In the genomic region with DNA sequence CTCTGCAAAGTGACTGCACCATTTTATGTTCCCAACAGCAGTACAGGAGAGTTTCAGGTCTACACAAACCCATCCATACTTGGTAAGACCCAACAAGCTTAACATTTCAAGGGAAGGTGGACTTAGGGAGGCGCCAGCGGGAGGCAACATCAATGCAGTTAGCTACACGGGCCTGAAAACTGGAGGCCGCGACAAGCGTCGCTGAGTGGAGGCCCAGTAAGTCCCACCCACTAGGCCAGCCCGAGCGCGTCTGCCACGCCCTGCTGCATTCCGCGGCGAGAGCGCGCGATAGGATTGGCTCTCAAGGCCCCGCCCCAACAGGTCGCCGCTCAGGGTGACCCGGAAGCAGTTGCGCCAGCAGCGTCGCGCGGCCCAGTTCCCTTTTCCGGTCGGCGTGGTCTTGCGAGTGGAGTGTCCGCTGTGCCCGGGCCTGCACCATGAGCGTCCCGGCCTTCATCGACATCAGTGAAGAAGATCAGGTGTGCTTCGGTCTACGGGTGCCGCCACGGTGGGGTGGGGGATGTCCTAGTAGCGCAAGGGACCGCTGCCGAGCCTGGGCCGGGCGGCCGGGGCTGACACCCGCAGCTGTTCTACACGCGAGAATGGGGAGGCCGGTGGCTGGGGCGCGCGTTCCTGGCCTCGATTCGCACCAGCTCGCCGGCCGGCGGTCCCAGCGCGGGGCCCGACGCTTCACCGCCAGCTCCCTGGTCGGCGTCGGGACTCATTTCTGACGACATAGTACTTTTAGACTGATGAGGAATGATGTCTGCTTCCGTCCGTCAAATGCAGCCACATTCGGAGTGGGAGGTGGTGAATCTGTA, we compare ENCODE assay signal across 8 cellular contexts. TPM values are rescaled to one million over a fixed set of nuclear protein-coding genes. Genes with fewer than 3 reads are reported as not detected.
A peak's percentile ranks its signal among the peaks of the same experiment; 100 is the strongest.
DNase-seq lines count a peak whose midpoint lies in the region; ATAC-seq and TF ChIP-seq lines count a peak whose summit lies in the region.

Gene EIF3M (plus strand): TSS at position 381 of the 821 bp plus-strand sequence. CDS start 57 bp downstream, at position 438.

- H3K4me2 ChIP-seq in OCI-LY1 (ENCODE audit: low read length) = peak within 1 kb of the TSS; percentile 97

- CTCF ChIA-PET in Calu3 (lab: Charles Lee) = no interaction called here

- H3K27me3 Mint-ChIP-seq in Calu3 (ENCODE audit: unreplicated experiment) (no peaks in the 10 kb centered on the region), endothelial cell (ENCODE audit: unreplicated experiment) (peaks cover 2% of the 10 kb centered on the region)

- H3K4me3 Mint-ChIP-seq in Calu3 (ENCODE audit: low read depth, unreplicated experiment) = peak within 1 kb of the TSS; percentile 98
- H3K4me3 Mint-ChIP-seq in endothelial cell (ENCODE audit: unreplicated experiment) = peak within 1 kb of the TSS; percentile 96

- 0 out of 2 replicates have a peak, but pooled peaks cover 2% of the 10 kb centered on the region for H4K20me1 ChIP-seq in OCI-LY1 (ENCODE audit: insufficient read depth, low read length)

- H3K9ac ChIP-seq in HUES64 (ENCODE audit: low read depth, low read length) (peak within 1 kb of the TSS; percentile 97), OCI-LY1 (ENCODE audit: low read length) (peak within 1 kb of the TSS; percentile 77)

- intact Hi-C loops in Calu3 (cut with micrococcal nuclease; ENCODE audit: unreplicated experiment) = no loop called here

- H3K9me3 ChIP-seq in HUES64 (ENCODE audit: insufficient read depth, low read depth, low read length) = no peaks in the 10 kb centered on the region
- no peaks in the 10 kb centered on the region for H3K9me3 ChIP-seq in OCI-LY1 (ENCODE audit: low read length)

- peak within 1 kb of the TSS; percentile 94 for H3K27ac Mint-ChIP-seq in Calu3 (ENCODE audit: unreplicated experiment)
- peak within 1 kb of the TSS; percentile 95 for H3K27ac Mint-ChIP-seq in endothelial cell (ENCODE audit: unreplicated experiment)

- no peaks in the 10 kb centered on the region for H3F3A ChIP-seq in OCI-LY1 (ENCODE audit: insufficient read depth, low read length)

- peaks cover 46% of the 10 kb centered on the region for H3K79me2 ChIP-seq in OCI-LY1 (ENCODE audit: insufficient read depth, low read length)

- H3K4me3 ChIP-seq in HUES64 (ENCODE audit: low read length) (peak within 1 kb of the TSS; percentile 99), OCI-LY1 (ENCODE audit: low read depth, low read length, poor library complexity, severe bottlenecking) (peak within 1 kb of the TSS; percentile 72)

- peak within 1 kb of the TSS; percentile 76 for H2AFZ ChIP-seq in OCI-LY1 (ENCODE audit: low read length)

- no TSS peak for BruUV-seq in Calu3 (replicated peaks; lab: Mats Ljungman, UMichigan)

- H3K9me2 ChIP-seq in OCI-LY1 (ENCODE audit: low read depth, low read length) = no peaks in the 10 kb centered on the region

- under 1% methylated on average over 70 of the region's 70 CpGs for WGBS in HUES64

- H3K4me1 ChIP-seq in HUES64 (ENCODE audit: insufficient read depth, low read length) (peaks cover 9% of the 10 kb centered on the region; the same call in 1 of the 2 replicates), OCI-LY1 (ENCODE audit: insufficient read depth, low read length, severe bottlenecking) (peaks cover 25% of the 10 kb centered on the region)

- peak; percentile 93 for ATAC-seq in GM21447 (IDR thresholded peaks at IDR 0.05; ENCODE audit: unreplicated experiment)

- peak within 1 kb of the TSS; percentile 83 for H3K27ac ChIP-seq in HUES64 (ENCODE audit: low read depth, low read length)
- peak within 1 kb of the TSS; percentile 44 for H3K27ac ChIP-seq in OCI-LY1 (ENCODE audit: low read depth, low read length, poor library complexity, severe bottlenecking)

- H3K36me3 Mint-ChIP-seq in Calu3 (ENCODE audit: insufficient read depth, unreplicated experiment) = peaks cover 34% of the 10 kb centered on the region
- H3K36me3 Mint-ChIP-seq in endothelial cell (ENCODE audit: low read depth, unreplicated experiment) = no peaks in the 10 kb centered on the region

- TF ChIP-seq CTCF in Calu3 (IDR thresholded peaks at IDR 0.05; ENCODE audit: unreplicated experiment) = no peak
- TF ChIP-seq CTCF in OCI-LY1 (IDR thresholded peaks at IDR 0.05; ENCODE audit: low read length) = no peak
- TF ChIP-seq CTCF in endothelial cell (IDR thresholded peaks at IDR 0.05; ENCODE audit: unreplicated experiment) = no peak

- DNase-seq in Calu3 (peak; percentile 97), endothelial cell (ENCODE audit: low spot score) (peak; percentile 96), midbrain (lab: John Stamatoyannopoulos, UW) (peak; percentile 95)
- DNase-seq in activated CD8-positive, alpha-beta memory T cell treated with anti-CD3 and anti-CD28 coated beads, Interleukin-2, amount 50 U/mL, for 4 hours = peak; percentile 96
- peak; percentile 87 to 92 for DNase-seq in stimulated activated CD8-positive, alpha-beta memory T cell treated with anti-CD3 and anti-CD28 coated beads, Interleukin-2, amount 100 ng/mL, for 1 hour (ENCODE audit: low read depth in 2 of 2)

- H3K4me1 Mint-ChIP-seq in Calu3 (ENCODE audit: low read depth, unreplicated experiment) = no peaks in the 10 kb centered on the region
- H3K4me1 Mint-ChIP-seq in endothelial cell (ENCODE audit: unreplicated experiment) = peaks cover 17% of the 10 kb centered on the region

- no peaks in the 10 kb centered on the region for H3K27me3 ChIP-seq in HUES64 (ENCODE audit: insufficient read depth, low read length)
- H3K27me3 ChIP-seq in OCI-LY1 (ENCODE audit: insufficient read depth, low read length) = no peaks in the 10 kb centered on the region

- H3K36me3 ChIP-seq in HUES64 (ENCODE audit: insufficient read depth, low read length) = peaks cover 27% of the 10 kb centered on the region
- H3K36me3 ChIP-seq in OCI-LY1 (ENCODE audit: insufficient read depth, low read length) = peaks cover 23% of the 10 kb centered on the region

- H3K9me3 Mint-ChIP-seq in Calu3 (ENCODE audit: low read depth, unreplicated experiment) (no peaks in the 10 kb centered on the region), endothelial cell (ENCODE audit: unreplicated experiment) (no peaks in the 10 kb centered on the region)

RNA-seq across cellular contexts. Expression of gene EIF3M, which starts in this region (rescaled TPM):
- total RNA-seq in Calu3 (2022) (270 and 275 TPM in 2 replicates), endothelial cell (ENCODE audit: unreplicated experiment) (235 TPM)
- polyA plus RNA-seq in HUES64 (2013, experiment 1 of 2) = 402 TPM
- polyA plus RNA-seq in HUES64 (2013, experiment 2 of 2) = 410 TPM

Comparison
In these comparisons a context has a peak if more than half of its experiments do, and no peak if none do; other contexts are left out.
1. Peak in every context shown above with its lines: DNase-seq, ATAC-seq, H3K4me3 ChIP-seq and H3K27ac ChIP-seq.